ENCODE assay signal across 8 cellular contexts in the genomic region with DNA sequence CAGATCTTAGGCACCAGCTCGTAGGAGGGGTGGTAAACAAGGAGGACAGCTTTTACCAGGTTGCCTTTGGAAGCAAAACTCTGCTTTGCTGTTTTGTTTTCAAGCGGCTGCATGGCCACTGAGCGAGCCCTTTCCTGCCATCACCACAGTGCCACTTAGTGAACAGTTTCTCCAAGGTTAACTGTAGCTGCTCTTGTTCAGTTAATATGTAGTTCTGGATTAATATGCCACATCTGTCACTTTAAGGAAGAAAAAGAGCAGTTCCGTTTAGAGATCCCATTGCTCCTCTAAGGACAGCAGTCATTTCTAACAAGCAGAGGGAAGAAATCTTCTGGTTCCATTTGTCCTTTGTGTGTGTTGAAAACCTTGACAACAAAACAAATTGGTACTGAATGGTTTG. TPM values are rescaled to one million over a fixed set of nuclear protein-coding genes. Genes with fewer than 3 reads are reported as not detected.
DNase-seq lines count a peak whose midpoint lies in the region; ATAC-seq and TF ChIP-seq lines count a peak whose summit lies in the region.

No MANE protein-coding gene starts in this region.

- TF ChIP-seq EP300 in transverse colon (IDR thresholded peaks at IDR 0.05; ENCODE audit: low read depth): no peak

- no peak for ATAC-seq in HG03159 (IDR thresholded peaks at IDR 0.05; ENCODE audit: unreplicated experiment)
- no peak for ATAC-seq in GM19395 (IDR thresholded peaks at IDR 0.05; ENCODE audit: unreplicated experiment)

- H3K4me3 ChIP-seq in duodenal mucosa (ENCODE audit: low read depth in 1 of 2, low read length in 2 of 2): no peak overlapping the region
- no peak overlapping the region for H3K4me3 ChIP-seq in mesodermal cell (ENCODE audit: extremely low read depth, insufficient read depth, low read length, poor library complexity, severe bottlenecking)
- no peak overlapping the region for H3K4me3 ChIP-seq in transverse colon

- no peak for TF ChIP-seq CTCF in transverse colon (IDR thresholded peaks at IDR 0.05)

- no peaks in the 10 kb centered on the region for H3K27me3 Mint-ChIP-seq in activated naive CD4-positive, alpha-beta T cell treated with anti-CD3 and anti-CD28 coated beads, Interleukin-2, amount 10 ng/mL, durations not matched to agents 7 days and 5 days

- H3K9me3 Mint-ChIP-seq in activated naive CD4-positive, alpha-beta T cell treated with anti-CD3 and anti-CD28 coated beads, Interleukin-2, amount 10 ng/mL, durations not matched to agents 7 days and 5 days: peaks cover 9% of the 10 kb centered on the region

- H3K27ac ChIP-seq in duodenal mucosa (ENCODE audit: low read depth, low read length): peak overlapping the region; percentile 41
- H3K27ac ChIP-seq in mesodermal cell (ENCODE audit: low read depth, low read length, severe bottlenecking): peak overlapping the region; percentile 96
- peak overlapping the region; percentile 61 to 86 (median 75) for H3K27ac ChIP-seq in transverse colon

- H3K36me3 Mint-ChIP-seq in activated naive CD4-positive, alpha-beta T cell treated with anti-CD3 and anti-CD28 coated beads, Interleukin-2, amount 10 ng/mL, durations not matched to agents 7 days and 5 days: peaks cover 6% of the 10 kb centered on the region

- 32 to 33% methylated on average over 1 to 2 of the region's 4 CpGs for WGBS in mesodermal cell (ENCODE audit: insufficient coverage in 2 of 2), 2 experiments
- WGBS in transverse colon (ENCODE audit: low coverage in 1 of 2), 2 donors: 27 to 37% methylated on average over 4 of the region's 4 CpGs

- DNase-seq in MV-4-11 (lab: John Stamatoyannopoulos, UW) (peak; percentile 15), transverse colon (no peak), cerebellum (ENCODE audit: low spot score) (no peak)
- DNase-seq in activated naive CD4-positive, alpha-beta T cell treated with anti-CD3 and anti-CD28 coated beads, Interleukin-2, amount 10 ng/mL, durations not matched to agents 7 days and 5 days: no peak

- H3K9me3 ChIP-seq in duodenal mucosa (ENCODE audit: control insufficient read depth in 1 of 2, low read length in 2 of 2) (no peaks in the 10 kb centered on the region), mesodermal cell (ENCODE audit: control insufficient read depth, low read length) (peaks cover 11% of the 10 kb centered on the region), transverse colon (no peaks in the 10 kb centered on the region)

- H3K9ac ChIP-seq in duodenal mucosa (ENCODE audit: low read depth in 1 of 2, low read length in 2 of 2): no peak overlapping the region

- H3K4me1 ChIP-seq in duodenal mucosa (ENCODE audit: control insufficient read depth in 1 of 2, insufficient read depth in 2 of 2, low read length in 2 of 2) (peaks cover 18 to 20% of the 10 kb centered on the region in 2 donors), mesodermal cell (ENCODE audit: control insufficient read depth, insufficient read depth, low read length, poor library complexity, severe bottlenecking) (peaks cover 22% of the 10 kb centered on the region), transverse colon (peaks cover 22 to 42% (median 26%) of the 10 kb centered on the region in 4 donors)

- H3K27me3 ChIP-seq in duodenal mucosa (ENCODE audit: control insufficient read depth in 1 of 2, insufficient read depth in 2 of 2, low read length in 2 of 2): no peaks in the 10 kb centered on the region
- no peaks in the 10 kb centered on the region for H3K27me3 ChIP-seq in transverse colon

- in situ Hi-C loops in transverse colon (cut with MboI; ENCODE audit: low pct_ligation_motif_present in 1 of 4, low pct_unique_long_range_greater_than_20kb in 1 of 4, low sequenced_read_pairs in 3 of 4): no loop called here

- intact Hi-C loops in transverse colon (cut with DNase I; ENCODE audit: low total_unique reads): no loop called here

- H3K36me3 ChIP-seq in duodenal mucosa (ENCODE audit: control insufficient read depth in 1 of 2, insufficient read depth in 2 of 2, low read length in 2 of 2) (no peaks in the 10 kb centered on the region), mesodermal cell (ENCODE audit: control insufficient read depth, insufficient read depth, low read length) (no peaks in the 10 kb centered on the region), transverse colon (no peaks in the 10 kb centered on the region)

- H3K27ac Mint-ChIP-seq in activated naive CD4-positive, alpha-beta T cell treated with anti-CD3 and anti-CD28 coated beads, Interleukin-2, amount 10 ng/mL, durations not matched to agents 7 days and 5 days: no peak overlapping the region

- TF ChIP-seq POLR2A in transverse colon (IDR thresholded peaks at IDR 0.05): no peak

- no peaks in the 10 kb centered on the region for H3K4me1 Mint-ChIP-seq in activated naive CD4-positive, alpha-beta T cell treated with anti-CD3 and anti-CD28 coated beads, Interleukin-2, amount 10 ng/mL, durations not matched to agents 7 days and 5 days

- no peak overlapping the region for H3K4me3 Mint-ChIP-seq in activated naive CD4-positive, alpha-beta T cell treated with anti-CD3 and anti-CD28 coated beads, Interleukin-2, amount 10 ng/mL, durations not matched to agents 7 days and 5 days

- CTCF ChIA-PET in activated naive CD4-positive, alpha-beta T cell treated with anti-CD3 and anti-CD28 coated beads, Interleukin-2, amount 10 ng/mL, durations not matched to agents 7 days and 5 days (lab: Charles Lee): no interaction called here

RNA-seq across cellular contexts. Expression of gene ABL1, which starts 10.4 kb away (rescaled TPM):
- polyA plus RNA-seq in mesodermal cell (2013, experiment 1 of 2): 64.2 TPM
- 57.6 TPM for polyA plus RNA-seq in mesodermal cell (2013, experiment 2 of 2)
- total RNA-seq in transverse colon (10 to 100 TPM; 66.9 to 97.1 (median 81.8) TPM), cerebellum (35.7 TPM)

Comparison
In these comparisons a context has a peak if more than half of its experiments do, and no peak if none do; other contexts are left out.
1. H3K27ac ChIP-seq: peak in every context shown above with its lines; median percentile 96 in mesodermal cell; 75 in transverse colon; 41 in duodenal mucosa.